ENCODE assay signal across 13 cellular contexts in the genomic region with DNA sequence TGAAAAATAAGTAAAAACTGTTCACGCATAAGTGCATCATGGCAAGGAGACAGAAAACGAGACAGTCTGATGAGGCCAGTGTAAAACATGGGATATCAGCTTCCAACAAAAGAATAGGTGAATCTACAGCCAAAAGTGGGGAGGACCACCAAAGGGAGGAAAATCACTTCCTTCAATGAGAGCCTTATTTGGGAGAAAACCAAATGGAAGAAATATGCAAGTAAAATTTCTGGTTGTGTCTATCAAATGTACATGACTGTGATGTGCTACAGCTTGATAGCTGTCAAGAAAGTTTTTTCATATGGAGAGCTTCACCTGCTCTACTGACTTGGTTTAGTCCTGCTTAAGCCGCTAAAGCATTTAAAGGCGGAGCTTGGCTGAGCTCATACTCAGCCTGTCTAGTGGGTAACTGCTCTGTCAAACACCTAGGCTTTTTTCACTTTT.
A peak's percentile ranks its signal among the peaks of the same experiment; 100 is the strongest.
DNase-seq lines count a peak whose midpoint lies in the region; ATAC-seq and TF ChIP-seq lines count a peak whose summit lies in the region.
"Had no signal": no experiment of that assay in that cellular context is flagged by ENCODE, and none has a peak within 500 bp of the region (broad histone marks: within the 10 kb centered on the region; RNA-seq: fewer than 3 reads in every experiment).

No MANE protein-coding gene starts in this region.

- no peaks in the 10 kb centered on the region for H3K9me3 ChIP-seq in SK-N-MC (ENCODE audit: low read depth, low read length)
- H3K9me3 ChIP-seq: BLaER1 had no signal

- TF ChIP-seq CTCF in CD14-positive monocyte (IDR thresholded peaks at IDR 0.05) = no peak

- peak overlapping the region; percentile 6 to 56 for H3K4me3 Mint-ChIP-seq in CD14-positive monocyte

- H3K27ac ChIP-seq in SK-N-MC = peak overlapping the region; percentile 97
- H3K27ac ChIP-seq: BLaER1 had no signal

- H3K4me3 ChIP-seq in SK-N-MC = peak overlapping the region; percentile 80
- H3K4me3 ChIP-seq: BLaER1 had no signal

- ATAC-seq in HG02763 (IDR thresholded peaks at IDR 0.05; ENCODE audit: unreplicated experiment) (no peak), GM18498 (IDR thresholded peaks at IDR 0.05; ENCODE audit: unreplicated experiment) (no peak)

- no peaks in the 10 kb centered on the region for H3K9me3 Mint-ChIP-seq in CD14-positive monocyte

- peaks cover 8% of the 10 kb centered on the region for H3K4me1 Mint-ChIP-seq in CD14-positive monocyte

- no peak overlapping the region for H3K27ac Mint-ChIP-seq in CD14-positive monocyte

- H3K27me3 Mint-ChIP-seq in CD14-positive monocyte (ENCODE audit: low read depth in 3 of 3) = peaks cover 3 to 11% (median 4%) of the 10 kb centered on the region in 3 donors

- no peaks in the 10 kb centered on the region for H3K36me3 ChIP-seq in SK-N-MC (ENCODE audit: insufficient read depth, low read length)
- H3K36me3 ChIP-seq: BLaER1 had no signal

- no peaks in the 10 kb centered on the region for H3K36me3 Mint-ChIP-seq in CD14-positive monocyte

- intact Hi-C loops in CD14-positive monocyte (cut with micrococcal nuclease) = no loop called here

- H3K9ac ChIP-seq in SK-N-MC (ENCODE audit: insufficient read length) = peak overlapping the region; percentile 88
- H3K9ac ChIP-seq: BLaER1 had no signal

- DNase-seq in CD14-positive monocyte (ENCODE audit: low spot score) (no peak), M059J (ENCODE audit: low read depth) (peak; percentile 1), SK-N-MC (ENCODE audit: low read depth, low spot score) (peak; percentile 71), left kidney (ENCODE audit: low read depth, low spot score) (peak; percentile 80), HUDEP-2 (lab: John Stamatoyannopoulos, UW; ENCODE audit: unreplicated experiment in 76 of 76) (no peak), NCI-H1048 (lab: John Stamatoyannopoulos, UW) (no peak)
- DNase-seq: activated CD4-positive, CD25-positive, alpha-beta regulatory T cell; activated effector memory CD4-positive, alpha-beta T cell treated with anti-CD3 and anti-CD28 coated beads, Interleukin-2, amount 50 U/mL, for 16 hours; hippocampal formation; Kasumi-1 had no signal

Comparison
In these comparisons a context has a peak if more than half of its experiments do, and no peak if none do; other contexts are left out.
1. DNase-seq: peak in M059J (single experiment), SK-N-MC (single experiment) and left kidney (single experiment); none in CD14-positive monocyte (single experiment), HUDEP-2 (0 of 76) and NCI-H1048 (single experiment).